ENCODE assay signal across 8 cellular contexts in genomic region chr22:28742562-28742962, GRCh38. TPM values are rescaled to one million over a fixed set of nuclear protein-coding genes. Genes with fewer than 3 reads are reported as not detected.
DNase-seq lines count a peak whose midpoint lies in the region; ATAC-seq and TF ChIP-seq lines count a peak whose summit lies in the region.

No MANE protein-coding gene starts in this region.

- no peak overlapping the region for H2BK120ac ChIP-seq in trophoblast cell (ENCODE audit: insufficient read depth, low read length, poor library complexity)

- ATAC-seq in GM21381 (IDR thresholded peaks at IDR 0.05; ENCODE audit: unreplicated experiment) = no peak

- no TSS peak for BruUV-seq in PC-9 (replicated peaks; lab: Mats Ljungman, UMichigan)

- H2AFZ ChIP-seq in PC-9 (peak overlapping the region; percentile 95; the same call in 1 of the 2 replicates), trophoblast cell (ENCODE audit: insufficient read depth, low read length, poor library complexity) (peak overlapping the region; percentile 35)

- no peak overlapping the region for H3K23ac ChIP-seq in trophoblast cell (ENCODE audit: low read length)

- H2AK5ac ChIP-seq in trophoblast cell (ENCODE audit: low read length) = no peak overlapping the region

- DNase-seq in GM12864 (ENCODE audit: low read depth) (no peak), PC-9 (no peak), epithelial cell of esophagus (ENCODE audit: low read depth) (no peak), trophoblast cell (no peak), inferior parietal cortex (ENCODE audit: extremely low spot score) (no peak), SW480 (ENCODE audit: low spot score) (no peak), globus pallidus (ENCODE audit: low spot score) (no peak)

- no peaks in the 10 kb centered on the region for H3K9me2 ChIP-seq in PC-9 (ENCODE audit: insufficient read depth)

- POLR2A ChIA-PET in PC-9 (lab: Charles Lee; ENCODE audit: unreplicated experiment) = no interaction called here

- H3K36me3 ChIP-seq in PC-9 (ENCODE audit: low read depth) (peaks cover 6% of the 10 kb centered on the region), trophoblast cell (ENCODE audit: control insufficient read depth in 1 of 2, insufficient read depth in 2 of 2, low read length in 2 of 2) (peaks cover 20 to 21% of the 10 kb centered on the region in 2 experiments)

- 100% methylated on average over 1 of the region's 10 CpGs for WGBS in trophoblast cell (ENCODE audit: extremely low coverage, insufficient coverage, insufficient read length)

- no peak overlapping the region for H2BK12ac ChIP-seq in trophoblast cell (ENCODE audit: low read length)

- H3K4me2 ChIP-seq in PC-9 (peak overlapping the region; percentile 92), trophoblast cell (ENCODE audit: low read length) (peak overlapping the region; percentile 68)

- no peak overlapping the region for H3K14ac ChIP-seq in trophoblast cell (ENCODE audit: low read length)

- peak overlapping the region; percentile 94 for H3K4me3 ChIP-seq in GM12864 (ENCODE audit: low read depth, low read length)
- H3K4me3 ChIP-seq in PC-9 = peak overlapping the region; percentile 88
- H3K4me3 ChIP-seq in epithelial cell of esophagus (ENCODE audit: low read length) = peak overlapping the region; percentile 83
- peak overlapping the region; percentile 88 for H3K4me3 ChIP-seq in trophoblast cell (ENCODE audit: low read depth, low read length)

- CTCF ChIA-PET in PC-9 (lab: Charles Lee) = no interaction called here

- no peak overlapping the region for H4K12ac ChIP-seq in trophoblast cell (ENCODE audit: low read depth, low read length)

- peak overlapping the region; percentile 9 for H3K4ac ChIP-seq in trophoblast cell (ENCODE audit: low read depth, low read length)

- H3K79me1 ChIP-seq in trophoblast cell (ENCODE audit: low read length) = peaks cover 6% of the 10 kb centered on the region

- H3K79me2 ChIP-seq in PC-9 (ENCODE audit: low read depth) (peaks cover 47% of the 10 kb centered on the region), trophoblast cell (ENCODE audit: control insufficient read depth, insufficient read depth, low read length, poor library complexity) (peaks cover 6% of the 10 kb centered on the region)

- H3K4me1 ChIP-seq in PC-9 (replicated peaks; ENCODE audit: insufficient read depth) (peaks cover 15% of the 10 kb centered on the region; the same call in 1 of the 2 replicates), trophoblast cell (ENCODE audit: control insufficient read depth in 1 of 2, insufficient read depth in 2 of 2, low read length in 2 of 2) (peaks cover 2 to 3% of the 10 kb centered on the region in 2 experiments)

- TF ChIP-seq CTCF in GM12864 (IDR thresholded peaks at IDR 0.05; ENCODE audit: low read depth, low read length, missing control alignments) = no peak
- no peak for TF ChIP-seq CTCF in PC-9 (conservative IDR thresholded peaks at IDR 0.05)
- no peak for TF ChIP-seq CTCF in epithelial cell of esophagus (IDR thresholded peaks at IDR 0.05; ENCODE audit: insufficient read depth, low read depth, low read length, missing control alignments)

- peak overlapping the region; percentile 50 for H3K9ac ChIP-seq in trophoblast cell (ENCODE audit: low read length)

- H4K91ac ChIP-seq in trophoblast cell (ENCODE audit: low read depth, low read length) = no peak overlapping the region

- peak overlapping the region; percentile 72 for H4K8ac ChIP-seq in trophoblast cell (ENCODE audit: low read depth, low read length)

- no peak overlapping the region for H3K18ac ChIP-seq in trophoblast cell (ENCODE audit: low read length)

- no peaks in the 10 kb centered on the region for H4K20me1 ChIP-seq in PC-9 (ENCODE audit: insufficient read depth)

- intact Hi-C loops in PC-9 (cut with micrococcal nuclease; ENCODE audit: unreplicated experiment) = no loop called here

- 0 out of 2 replicates have a peak, but pooled peaks cover 3% of the 10 kb centered on the region for H3F3A ChIP-seq in PC-9 (ENCODE audit: insufficient read depth, low read depth)

- H3K27me3 ChIP-seq in PC-9 (ENCODE audit: insufficient read depth, low read depth) = no peaks in the 10 kb centered on the region
- H3K27me3 ChIP-seq in trophoblast cell (ENCODE audit: insufficient read depth, low read length) = no peaks in the 10 kb centered on the region

- H3K27ac ChIP-seq in PC-9 (peak overlapping the region; percentile 75), trophoblast cell (ENCODE audit: low read depth, low read length) (peak overlapping the region; percentile 54)

- no peak overlapping the region for H2BK5ac ChIP-seq in trophoblast cell (ENCODE audit: low read depth, low read length, poor library complexity)

- H3K9me3 ChIP-seq in PC-9 (ENCODE audit: insufficient read depth, low read depth) = no peaks in the 10 kb centered on the region
- no peaks in the 10 kb centered on the region for H3K9me3 ChIP-seq in trophoblast cell (ENCODE audit: insufficient read depth, low read depth, low read length)

RNA-seq across cellular contexts. Expression of gene HSCB, which starts 0.7 kb away (rescaled TPM):
- total RNA-seq in PC-9 (2021) = 8.3 and 10.0 TPM in 2 replicates
- 10.5 and 11.7 TPM in 2 replicates for polyA plus RNA-seq in trophoblast cell (2013)

RNA-seq across cellular contexts. Expression of gene CHEK2, which starts 0.9 kb away (rescaled TPM):
- total RNA-seq in PC-9 (2021) = 27.2 and 32.8 TPM in 2 replicates
- polyA plus RNA-seq in trophoblast cell (2013) = 15.9 and 16.0 TPM in 2 replicates

RNA-seq across cellular contexts. Expression of gene CCDC117, which starts 29.9 kb away (rescaled TPM):
- total RNA-seq in PC-9 (2021) = 11.4 and 12.3 TPM in 2 replicates
- 23.3 and 24.3 TPM in 2 replicates for polyA plus RNA-seq in trophoblast cell (2013)

RNA-seq across cellular contexts. Expression of gene XBP1, which starts 57.8 kb away (rescaled TPM):
- 35.2 and 47.7 TPM in 2 replicates for total RNA-seq in PC-9 (2021)
- 333 and 362 TPM in 2 replicates for polyA plus RNA-seq in trophoblast cell (2013)
